In the genomic region with DNA sequence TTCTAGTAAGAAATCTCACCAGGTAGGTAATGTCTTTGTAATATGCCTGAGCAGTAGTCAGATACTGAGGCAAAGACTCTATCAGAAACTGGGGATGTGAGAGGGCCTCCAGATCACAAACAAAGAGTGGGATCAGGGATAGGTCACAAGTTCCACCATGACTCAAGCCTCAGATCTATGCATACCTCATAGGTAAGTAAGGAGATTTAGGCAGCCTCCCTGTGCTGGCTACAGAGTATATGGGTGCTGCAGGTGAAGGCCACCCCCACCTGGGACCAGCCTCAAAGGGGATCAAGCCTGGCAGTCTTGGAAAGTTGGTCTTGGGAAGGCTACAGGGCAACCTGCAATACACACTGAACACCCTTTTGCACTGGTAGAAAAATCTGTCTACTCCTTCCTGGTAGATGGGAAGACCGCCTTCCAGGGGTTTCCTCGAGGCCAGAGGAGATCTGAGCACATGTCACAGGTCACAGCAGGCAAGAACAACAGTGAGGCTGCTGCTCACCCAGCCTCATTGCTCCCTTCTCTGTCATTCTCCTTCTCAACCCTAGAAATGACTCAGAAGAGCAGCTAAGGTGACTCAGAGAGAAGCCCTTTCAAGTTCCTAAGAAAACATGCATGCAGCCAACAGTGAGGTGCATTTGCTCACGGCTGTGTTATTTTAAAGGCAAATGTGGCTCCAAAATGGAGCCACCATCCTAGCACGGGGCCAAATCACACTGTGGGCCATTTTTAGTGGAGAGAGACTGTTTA, we compare ENCODE assay signal across 2 cellular contexts.
TF ChIP-seq lines count a peak whose summit lies in the region.

No MANE protein-coding gene starts in this region.

TF ChIP-seq in SK-N-SH, 30 proteins besides CTCF, POLR2A, EP300 and RAD21 (continued from another document):
- TF ChIP-seq, protein P1, sequence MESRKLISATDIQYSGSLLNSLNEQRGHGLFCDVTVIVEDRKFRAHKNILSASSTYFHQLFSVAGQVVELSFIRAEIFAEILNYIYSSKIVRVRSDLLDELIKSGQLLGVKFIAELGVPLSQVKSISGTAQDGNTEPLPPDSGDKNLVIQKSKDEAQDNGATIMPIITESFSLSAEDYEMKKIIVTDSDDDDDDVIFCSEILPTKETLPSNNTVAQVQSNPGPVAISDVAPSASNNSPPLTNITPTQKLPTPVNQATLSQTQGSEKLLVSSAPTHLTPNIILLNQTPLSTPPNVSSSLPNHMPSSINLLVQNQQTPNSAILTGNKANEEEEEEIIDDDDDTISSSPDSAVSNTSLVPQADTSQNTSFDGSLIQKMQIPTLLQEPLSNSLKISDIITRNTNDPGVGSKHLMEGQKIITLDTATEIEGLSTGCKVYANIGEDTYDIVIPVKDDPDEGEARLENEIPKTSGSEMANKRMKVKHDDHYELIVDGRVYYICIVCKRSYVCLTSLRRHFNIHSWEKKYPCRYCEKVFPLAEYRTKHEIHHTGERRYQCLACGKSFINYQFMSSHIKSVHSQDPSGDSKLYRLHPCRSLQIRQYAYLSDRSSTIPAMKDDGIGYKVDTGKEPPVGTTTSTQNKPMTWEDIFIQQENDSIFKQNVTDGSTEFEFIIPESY (IDR thresholded peaks at IDR 0.05; ENCODE audit: borderline replicate concordance, low read depth), result no peak
- TF ChIP-seq, protein P2, sequence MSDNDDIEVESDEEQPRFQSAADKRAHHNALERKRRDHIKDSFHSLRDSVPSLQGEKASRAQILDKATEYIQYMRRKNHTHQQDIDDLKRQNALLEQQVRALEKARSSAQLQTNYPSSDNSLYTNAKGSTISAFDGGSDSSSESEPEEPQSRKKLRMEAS (IDR thresholded peaks at IDR 0.05; ENCODE audit: low read depth), result peak; percentile 56
TF ChIP-seq in SK-N-SH: peak in this region for 4.

TF ChIP-seq in SK-N-SH treated with all-trans-retinoic acid at 6 μM for 48 hours, 23 proteins besides CTCF, POLR2A, EP300 and RAD21 (continued from another document):
- TF ChIP-seq, protein P3, sequence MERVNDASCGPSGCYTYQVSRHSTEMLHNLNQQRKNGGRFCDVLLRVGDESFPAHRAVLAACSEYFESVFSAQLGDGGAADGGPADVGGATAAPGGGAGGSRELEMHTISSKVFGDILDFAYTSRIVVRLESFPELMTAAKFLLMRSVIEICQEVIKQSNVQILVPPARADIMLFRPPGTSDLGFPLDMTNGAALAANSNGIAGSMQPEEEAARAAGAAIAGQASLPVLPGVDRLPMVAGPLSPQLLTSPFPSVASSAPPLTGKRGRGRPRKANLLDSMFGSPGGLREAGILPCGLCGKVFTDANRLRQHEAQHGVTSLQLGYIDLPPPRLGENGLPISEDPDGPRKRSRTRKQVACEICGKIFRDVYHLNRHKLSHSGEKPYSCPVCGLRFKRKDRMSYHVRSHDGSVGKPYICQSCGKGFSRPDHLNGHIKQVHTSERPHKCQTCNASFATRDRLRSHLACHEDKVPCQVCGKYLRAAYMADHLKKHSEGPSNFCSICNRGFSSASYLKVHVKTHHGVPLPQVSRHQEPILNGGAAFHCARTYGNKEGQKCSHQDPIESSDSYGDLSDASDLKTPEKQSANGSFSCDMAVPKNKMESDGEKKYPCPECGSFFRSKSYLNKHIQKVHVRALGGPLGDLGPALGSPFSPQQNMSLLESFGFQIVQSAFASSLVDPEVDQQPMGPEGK (CRISPR knock-in tag; IDR thresholded peaks at IDR 0.05; ENCODE audit: borderline replicate concordance), result no peak
- no peak for TF ChIP-seq ZFP3 (CRISPR knock-in tag; IDR thresholded peaks at IDR 0.05)
- no peak for TF ChIP-seq TCF4 (CRISPR knock-in tag; IDR thresholded peaks at IDR 0.05; ENCODE audit: borderline replicate concordance)
- no peak for TF ChIP-seq ESRRG (CRISPR knock-in tag; IDR thresholded peaks at IDR 0.05)
- TF ChIP-seq, protein P4, sequence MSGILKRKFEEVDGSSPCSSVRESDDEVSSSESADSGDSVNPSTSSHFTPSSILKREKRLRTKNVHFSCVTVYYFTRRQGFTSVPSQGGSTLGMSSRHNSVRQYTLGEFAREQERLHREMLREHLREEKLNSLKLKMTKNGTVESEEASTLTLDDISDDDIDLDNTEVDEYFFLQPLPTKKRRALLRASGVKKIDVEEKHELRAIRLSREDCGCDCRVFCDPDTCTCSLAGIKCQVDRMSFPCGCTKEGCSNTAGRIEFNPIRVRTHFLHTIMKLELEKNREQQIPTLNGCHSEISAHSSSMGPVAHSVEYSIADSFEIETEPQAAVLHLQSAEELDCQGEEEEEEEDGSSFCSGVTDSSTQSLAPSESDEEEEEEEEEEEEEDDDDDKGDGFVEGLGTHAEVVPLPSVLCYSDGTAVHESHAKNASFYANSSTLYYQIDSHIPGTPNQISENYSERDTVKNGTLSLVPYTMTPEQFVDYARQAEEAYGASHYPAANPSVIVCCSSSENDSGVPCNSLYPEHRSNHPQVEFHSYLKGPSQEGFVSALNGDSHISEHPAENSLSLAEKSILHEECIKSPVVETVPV (CRISPR knock-in tag; IDR thresholded peaks at IDR 0.05), result no peak
- no peak for TF ChIP-seq GLIS3 (CRISPR knock-in tag; IDR thresholded peaks at IDR 0.05)
- TF ChIP-seq CSDC2 (CRISPR knock-in tag; IDR thresholded peaks at IDR 0.05), result no peak
- TF ChIP-seq, protein P5, sequence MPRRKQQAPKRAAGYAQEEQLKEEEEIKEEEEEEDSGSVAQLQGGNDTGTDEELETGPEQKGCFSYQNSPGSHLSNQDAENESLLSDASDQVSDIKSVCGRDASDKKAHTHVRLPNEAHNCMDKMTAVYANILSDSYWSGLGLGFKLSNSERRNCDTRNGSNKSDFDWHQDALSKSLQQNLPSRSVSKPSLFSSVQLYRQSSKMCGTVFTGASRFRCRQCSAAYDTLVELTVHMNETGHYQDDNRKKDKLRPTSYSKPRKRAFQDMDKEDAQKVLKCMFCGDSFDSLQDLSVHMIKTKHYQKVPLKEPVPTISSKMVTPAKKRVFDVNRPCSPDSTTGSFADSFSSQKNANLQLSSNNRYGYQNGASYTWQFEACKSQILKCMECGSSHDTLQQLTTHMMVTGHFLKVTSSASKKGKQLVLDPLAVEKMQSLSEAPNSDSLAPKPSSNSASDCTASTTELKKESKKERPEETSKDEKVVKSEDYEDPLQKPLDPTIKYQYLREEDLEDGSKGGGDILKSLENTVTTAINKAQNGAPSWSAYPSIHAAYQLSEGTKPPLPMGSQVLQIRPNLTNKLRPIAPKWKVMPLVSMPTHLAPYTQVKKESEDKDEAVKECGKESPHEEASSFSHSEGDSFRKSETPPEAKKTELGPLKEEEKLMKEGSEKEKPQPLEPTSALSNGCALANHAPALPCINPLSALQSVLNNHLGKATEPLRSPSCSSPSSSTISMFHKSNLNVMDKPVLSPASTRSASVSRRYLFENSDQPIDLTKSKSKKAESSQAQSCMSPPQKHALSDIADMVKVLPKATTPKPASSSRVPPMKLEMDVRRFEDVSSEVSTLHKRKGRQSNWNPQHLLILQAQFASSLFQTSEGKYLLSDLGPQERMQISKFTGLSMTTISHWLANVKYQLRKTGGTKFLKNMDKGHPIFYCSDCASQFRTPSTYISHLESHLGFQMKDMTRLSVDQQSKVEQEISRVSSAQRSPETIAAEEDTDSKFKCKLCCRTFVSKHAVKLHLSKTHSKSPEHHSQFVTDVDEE (CRISPR knock-in tag; IDR thresholded peaks at IDR 0.05), result no peak
- TF ChIP-seq BACH2 (CRISPR knock-in tag; IDR thresholded peaks at IDR 0.05; ENCODE audit: borderline replicate concordance), result no peak
- TF ChIP-seq ZC3H10 (CRISPR knock-in tag; IDR thresholded peaks at IDR 0.05), result no peak
- no peak for TF ChIP-seq ZNF565 (CRISPR knock-in tag; conservative IDR thresholded peaks at IDR 0.05; ENCODE audit: low read depth)
- TF ChIP-seq PPARA (CRISPR knock-in tag; IDR thresholded peaks at IDR 0.05; ENCODE audit: borderline replicate concordance), result no peak
- no peak for TF ChIP-seq SNAI2 (CRISPR knock-in tag; IDR thresholded peaks at IDR 0.05)
- TF ChIP-seq RARB (CRISPR knock-in tag; IDR thresholded peaks at IDR 0.05), result no peak
- TF ChIP-seq ZNF70 (CRISPR knock-in tag; IDR thresholded peaks at IDR 0.05), result no peak
